21 cellular contexts compared by ENCODE assay signal in the genomic region with DNA sequence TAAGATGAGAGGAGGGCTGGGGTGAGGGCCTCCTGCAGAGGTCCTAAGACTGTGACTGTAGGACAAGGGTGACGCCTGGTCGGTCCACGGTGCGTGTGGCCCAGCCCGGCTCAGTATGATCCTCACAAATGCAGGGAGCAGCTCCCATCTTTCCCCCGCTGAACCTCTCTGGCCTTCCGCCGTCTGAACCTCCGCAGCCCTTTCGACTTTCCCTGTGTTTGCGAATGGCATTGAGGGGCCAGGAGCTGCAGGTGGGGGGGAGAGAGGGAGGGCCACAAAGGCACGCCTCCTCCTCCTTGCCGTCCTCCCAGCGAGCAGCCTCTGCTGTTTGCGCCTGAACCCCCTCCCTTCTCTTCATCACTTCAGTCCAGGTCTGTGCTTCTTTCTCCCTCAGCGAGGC.
"Had no signal": no experiment of that assay in that cellular context is flagged by ENCODE, and none has a peak within 500 bp of the region (broad histone marks: within the 10 kb centered on the region; RNA-seq: fewer than 3 reads in every experiment).

No MANE protein-coding gene starts in this region.

- H3K4me3 ChIP-seq: esophagus muscularis mucosa, gastrocnemius medialis, heart right ventricle, left ventricle myocardium inferior, lower lobe of right lung, right atrium auricular region, sigmoid colon, skin epidermis, stomach, upper lobe of right lung, vagina had no signal

- H3K9me3 ChIP-seq: esophagus muscularis mucosa, gastrocnemius medialis, heart right ventricle, left ventricle myocardium inferior, lower lobe of right lung, neutrophil, right atrium auricular region, sigmoid colon, stomach, upper lobe of right lung, vagina had no signal

- DNase-seq: effector memory CD8-positive, alpha-beta T cell; gastrocnemius medialis; heart right ventricle; hypothalamus; left cardiac atrium; left ventricle myocardium inferior; lower lobe of right lung; midbrain; sigmoid colon; stimulated activated CD4-positive, alpha-beta T cell treated with anti-CD3 and anti-CD28 coated beads, Interleukin-12 subunit alpha, Interleukin-12 subunit beta, amount 100 ng/mL, for 4 hours; stimulated activated naive CD4-positive, alpha-beta T cell; stomach; substantia nigra; upper lobe of right lung had no signal

- H3K4me1 ChIP-seq: lower lobe of right lung, upper lobe of right lung had no signal

- H3K27ac ChIP-seq: epithelial cell of prostate, esophagus muscularis mucosa, gastrocnemius medialis, heart right ventricle, left ventricle myocardium inferior, lower lobe of right lung, neutrophil, right atrium auricular region, sigmoid colon, skin epidermis, stomach, upper lobe of right lung, vagina had no signal

- H3K27me3 ChIP-seq: gastrocnemius medialis, right atrium auricular region, sigmoid colon, upper lobe of right lung, vagina had no signal

- ATAC-seq: effector memory CD8-positive, alpha-beta T cell; gastrocnemius medialis; heart right ventricle; left cardiac atrium; lower lobe of right lung; natural killer cell treated with Interleukin-12 subunit alpha and Interleukin-12 subunit beta and Interleukin-15 and Interleukin-18, amount 100 ng/mL, for 72 hours; upper lobe of right lung had no signal

- H3K36me3 ChIP-seq: esophagus muscularis mucosa, gastrocnemius medialis, heart right ventricle, left ventricle myocardium inferior, lower lobe of right lung, neutrophil, right atrium auricular region, sigmoid colon, stomach, upper lobe of right lung, vagina had no signal
